In genomic region chr1:203001986-203002385, GRCh38 we compare ENCODE assay signal across 17 cellular contexts. TPM values are rescaled to one million over a fixed set of nuclear protein-coding genes. Genes with fewer than 3 reads are reported as not detected.
"Had no signal": no experiment of that assay in that cellular context is flagged by ENCODE, and none has a peak within 500 bp of the region (broad histone marks: within the 10 kb centered on the region; RNA-seq: fewer than 3 reads in every experiment).

No MANE protein-coding gene starts in this region.

- H3K27ac ChIP-seq: coronary artery, pancreas, suprapubic skin had no signal

- H3K9me3 ChIP-seq: pancreas, suprapubic skin had no signal

- H3K4me3 ChIP-seq: coronary artery, pancreas, smooth muscle cell, suprapubic skin had no signal

- H3K4me1 ChIP-seq: pancreas had no signal

- H3K27me3 ChIP-seq: pancreas had no signal

- DNase-seq: activated CD4-positive, alpha-beta T cell treated with anti-CD3 and anti-CD28 coated beads, Interleukin-2, amount 10 ng/mL, durations not matched to agents 24 days and 14 days; activated CD8-positive, alpha-beta memory T cell treated with anti-CD3 and anti-CD28 coated beads, Interleukin-2, amount 50 U/mL, for 4 hours; activated naive CD4-positive, alpha-beta T cell treated with anti-CD3 and anti-CD28 coated beads, Interleukin-2, amount 10 ng/mL, durations not matched to agents 7 days and 5 days; activated naive CD8-positive, alpha-beta T cell treated with anti-CD3 and anti-CD28 coated beads, Interleukin-2, amount 50 U/mL, for 24 hours; activated T-cell treated with anti-CD3 and anti-CD28 coated beads, Interleukin-2, amount 50 U/mL, for 4 hours; anterior cingulate cortex; mesenchymal stem cell; naive thymus-derived CD4-positive, alpha-beta T cell; pancreas; stimulated activated CD4-positive, alpha-beta T cell treated with anti-CD3 and anti-CD28 coated beads, Interleukin-4, amount 100 ng/mL, for 1 hour; stimulated activated naive CD8-positive, alpha-beta T cell treated with anti-CD3 and anti-CD28 coated beads, Interleukin-15, amount 100 ng/mL, for 72 hours; T-cell had no signal

- H3K4me2 ChIP-seq: smooth muscle cell had no signal

- H3K36me3 ChIP-seq: pancreas, suprapubic skin had no signal

- ATAC-seq: activated naive CD8-positive, alpha-beta T cell treated with anti-CD3 and anti-CD28 coated beads, Interleukin-2, amount 50 U/mL, for 24 hours; activated T-cell treated with anti-CD3 and anti-CD28 coated beads, Interleukin-2, amount 50 U/mL, for 4 hours; esophagus mucosa; naive thymus-derived CD4-positive, alpha-beta T cell; pancreas; sciatic nerve; stimulated activated naive CD8-positive, alpha-beta T cell treated with anti-CD3 and anti-CD28 coated beads, Interleukin-15, amount 100 ng/mL, for 72 hours; T-cell had no signal

RNA-seq across cellular contexts. Expression of gene PPFIA4, which starts 24.3 kb away (rescaled TPM):
- polyA plus RNA-seq: naive thymus-derived CD4-positive, alpha-beta T cell had no signal
